In the genomic region with DNA sequence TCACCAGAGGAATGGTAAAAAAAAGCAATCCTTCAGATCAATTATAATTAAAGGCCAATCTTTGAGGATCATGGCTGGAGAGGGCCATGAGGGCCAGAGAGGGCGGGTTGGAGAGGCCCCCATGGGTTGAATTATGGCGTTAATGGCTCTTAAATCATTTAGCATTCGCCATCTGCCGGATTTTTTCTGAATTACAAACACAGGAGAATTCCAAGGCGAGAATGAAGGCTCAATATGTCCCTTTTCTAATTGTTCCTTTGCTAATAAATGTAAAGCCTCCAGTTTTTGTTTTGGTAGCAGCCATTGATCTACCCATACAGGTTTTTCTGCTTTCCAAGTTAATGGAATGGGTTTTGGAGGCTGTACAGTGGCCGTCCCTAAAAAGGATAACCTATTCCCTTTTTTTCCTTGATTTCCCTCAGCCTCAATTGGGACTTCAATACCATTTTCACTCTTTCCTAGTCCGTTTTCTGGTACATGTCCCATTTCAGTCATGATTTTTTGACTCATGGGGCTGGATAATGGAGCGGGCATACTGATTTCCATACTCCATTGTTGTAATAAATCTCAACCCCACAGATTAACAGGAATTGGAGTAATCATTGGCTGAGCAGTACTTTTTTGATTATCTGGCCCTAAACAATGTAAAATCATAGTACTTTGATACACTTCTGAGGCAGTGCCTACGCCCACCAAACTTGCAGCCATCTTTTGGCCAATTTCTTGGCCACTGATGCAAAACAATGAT, we compare ENCODE assay signal across 1 cellular context.
TF ChIP-seq lines count a peak whose summit lies in the region.

No MANE protein-coding gene starts in this region.

TF ChIP-seq in SK-N-SH treated with all-trans-retinoic acid at 6 μM for 48 hours, 23 proteins besides CTCF, POLR2A, EP300 and RAD21 (continued from another document):
- TF ChIP-seq CSRNP3 (CRISPR knock-in tag; IDR thresholded peaks at IDR 0.05) (no peak), TCF4 (CRISPR knock-in tag; IDR thresholded peaks at IDR 0.05; ENCODE audit: borderline replicate concordance) (no peak), ZC3H10 (CRISPR knock-in tag; IDR thresholded peaks at IDR 0.05) (no peak), ZFP3 (CRISPR knock-in tag; IDR thresholded peaks at IDR 0.05) (no peak), PATZ1 (CRISPR knock-in tag; IDR thresholded peaks at IDR 0.05; ENCODE audit: borderline replicate concordance) (no peak), PPARA (CRISPR knock-in tag; IDR thresholded peaks at IDR 0.05; ENCODE audit: borderline replicate concordance) (no peak), CSDC2 (CRISPR knock-in tag; IDR thresholded peaks at IDR 0.05) (no peak), ARNTL (CRISPR knock-in tag; IDR thresholded peaks at IDR 0.05; ENCODE audit: borderline replicate concordance, low read depth) (no peak), ESRRG (CRISPR knock-in tag; IDR thresholded peaks at IDR 0.05) (no peak), BACH2 (CRISPR knock-in tag; IDR thresholded peaks at IDR 0.05; ENCODE audit: borderline replicate concordance) (no peak), SNAI2 (CRISPR knock-in tag; IDR thresholded peaks at IDR 0.05) (no peak), ZNF565 (CRISPR knock-in tag; conservative IDR thresholded peaks at IDR 0.05; ENCODE audit: low read depth) (no peak), GLIS3 (CRISPR knock-in tag; IDR thresholded peaks at IDR 0.05) (no peak), RARB (CRISPR knock-in tag; IDR thresholded peaks at IDR 0.05) (no peak), OSR1 (CRISPR knock-in tag; IDR thresholded peaks at IDR 0.05) (no peak), ZNF8 (CRISPR knock-in tag; IDR thresholded peaks at IDR 0.05) (no peak), ISL1 (CRISPR knock-in tag; IDR thresholded peaks at IDR 0.05) (no peak), ZNF70 (CRISPR knock-in tag; IDR thresholded peaks at IDR 0.05) (no peak)
